Comparison of ENCODE assay signal across 28 cellular contexts in genomic region chr7:122515404-122515803, GRCh38.
DNase-seq lines count a peak whose midpoint lies in the region; ATAC-seq and TF ChIP-seq lines count a peak whose summit lies in the region.
"Had no signal": no experiment of that assay in that cellular context is flagged by ENCODE, and none has a peak within 500 bp of the region (broad histone marks: within the 10 kb centered on the region; RNA-seq: fewer than 3 reads in every experiment).

No MANE protein-coding gene starts in this region.

- H3K9me3 Mint-ChIP-seq in GM23338: no peaks in the 10 kb centered on the region
- H3K9me3 Mint-ChIP-seq: CD14-positive monocyte; dendritic cell treated with granulocyte-macrophage colony-stimulating factor and Interleukin-4, amounts not matched to agents 40 ng/mL and 50 ng/mL, for 4 days; type B pancreatic cell had no signal

- no peak for TF ChIP-seq CTCF in GM23338 (conservative IDR thresholded peaks at IDR 0.05; ENCODE audit: low read depth in 2 of 2)
- no peak for TF ChIP-seq CTCF in liver (IDR thresholded peaks at IDR 0.05; ENCODE audit: low read depth, low read length, missing input control)
- TF ChIP-seq CTCF in esophagus muscularis mucosa (IDR thresholded peaks at IDR 0.05): no peak
- TF ChIP-seq CTCF in stomach (IDR thresholded peaks at IDR 0.05): no peak
- TF ChIP-seq CTCF in tibial nerve (IDR thresholded peaks at IDR 0.05): no peak

- H3K9ac ChIP-seq in liver (ENCODE audit: low read depth in 1 of 2, low read length in 2 of 2): no peak overlapping the region
- H3K9ac ChIP-seq: GM23248 had no signal

- H3K27ac ChIP-seq in GM23338 (ENCODE audit: low read depth): no peak overlapping the region
- H3K27ac ChIP-seq in liver (ENCODE audit: low read depth in 1 of 2, low read length in 2 of 2): no peak overlapping the region
- no peak overlapping the region for H3K27ac ChIP-seq in esophagus muscularis mucosa (replicated peaks in 1 of 4)
- no peak overlapping the region for H3K27ac ChIP-seq in stomach
- no peak overlapping the region for H3K27ac ChIP-seq in tibial nerve
- H3K27ac ChIP-seq: cardiac muscle cell, gastroesophageal sphincter, GM23248, neutrophil, psoas muscle, skin epidermis had no signal

- TF ChIP-seq POLR2A in esophagus muscularis mucosa (IDR thresholded peaks at IDR 0.05; ENCODE audit: low read depth): no peak
- no peak for TF ChIP-seq POLR2A in stomach (IDR thresholded peaks at IDR 0.05)
- no peak for TF ChIP-seq POLR2A in tibial nerve (IDR thresholded peaks at IDR 0.05)

- no peak overlapping the region for H3K27ac Mint-ChIP-seq in GM23338
- H3K27ac Mint-ChIP-seq: CD14-positive monocyte; dendritic cell treated with granulocyte-macrophage colony-stimulating factor and Interleukin-4, amounts not matched to agents 40 ng/mL and 50 ng/mL, for 4 days; type B pancreatic cell had no signal

- no peaks in the 10 kb centered on the region for H3K9me2 ChIP-seq in GM23338 (ENCODE audit: insufficient read depth)

- peak overlapping the region; percentile 37; the same call in 1 of the 2 replicates for H3K4me2 ChIP-seq in GM23338

- H3K27me3 ChIP-seq in GM23338 (ENCODE audit: insufficient read depth) (no peaks in the 10 kb centered on the region), liver (ENCODE audit: control insufficient read depth in 4 of 4, insufficient read depth in 4 of 4, low read length in 3 of 4) (no peaks in the 10 kb centered on the region), esophagus muscularis mucosa (no peaks in the 10 kb centered on the region), stomach (no peaks in the 10 kb centered on the region), tibial nerve (no peaks in the 10 kb centered on the region)
- H3K27me3 ChIP-seq: cardiac muscle cell, gastroesophageal sphincter, neutrophil had no signal

- intact Hi-C loops in esophagus muscularis mucosa (cut with DNase I) (no loop called here), stomach (cut with DNase I; ENCODE audit: low total_unique reads) (no loop called here)

- peaks cover 6% of the 10 kb centered on the region for H3K27me3 Mint-ChIP-seq in GM23338 (ENCODE audit: insufficient read depth, low read depth, poor library complexity)
- H3K27me3 Mint-ChIP-seq: dendritic cell treated with granulocyte-macrophage colony-stimulating factor and Interleukin-4, amounts not matched to agents 40 ng/mL and 50 ng/mL, for 4 days; type B pancreatic cell had no signal

- no peaks in the 10 kb centered on the region for H3F3A ChIP-seq in GM23338 (replicated peaks; ENCODE audit: low read depth)

- H3K79me2 ChIP-seq in GM23338 (replicated peaks; ENCODE audit: insufficient read depth): no peaks in the 10 kb centered on the region

- 20% methylated on average over 1 of the region's 1 CpG for WGBS in liver
- WGBS in esophagus muscularis mucosa: 60% methylated on average over 1 of the region's 1 CpG
- WGBS in stomach, 5 donors: 28 to 58% (median 41%) methylated on average over 1 of the region's 1 CpG
- 52 to 65% methylated on average over 1 of the region's 1 CpG for WGBS in tibial nerve, 2 donors

- no peak overlapping the region for H3K4me3 ChIP-seq in GM23338
- H3K4me3 ChIP-seq in liver (ENCODE audit: low read depth in 1 of 3, low read length in 3 of 3): no peak overlapping the region
- H3K4me3 ChIP-seq in esophagus muscularis mucosa: no peak overlapping the region
- no peak overlapping the region for H3K4me3 ChIP-seq in stomach
- H3K4me3 ChIP-seq in tibial nerve: no peak overlapping the region
- H3K4me3 ChIP-seq: cardiac muscle cell, gastroesophageal sphincter, GM23248, psoas muscle, skin epidermis had no signal

- H3K36me3 ChIP-seq in GM23338 (ENCODE audit: insufficient read depth): no peaks in the 10 kb centered on the region
- H3K36me3 ChIP-seq in liver (ENCODE audit: control insufficient read depth in 4 of 4, insufficient read depth in 3 of 4, low read depth in 1 of 4, low read length in 3 of 4): no peaks in the 10 kb centered on the region
- no peaks in the 10 kb centered on the region for H3K36me3 ChIP-seq in esophagus muscularis mucosa
- no peaks in the 10 kb centered on the region for H3K36me3 ChIP-seq in stomach
- H3K36me3 ChIP-seq in tibial nerve: no peaks in the 10 kb centered on the region
- H3K36me3 ChIP-seq: cardiac muscle cell, gastroesophageal sphincter, neutrophil had no signal

- H3K9me3 ChIP-seq in liver (ENCODE audit: control insufficient read depth in 4 of 4, low read length in 3 of 4) (no peaks in the 10 kb centered on the region), esophagus muscularis mucosa (no peaks in the 10 kb centered on the region), stomach (no peaks in the 10 kb centered on the region), tibial nerve (no peaks in the 10 kb centered on the region)
- H3K9me3 ChIP-seq: gastroesophageal sphincter, neutrophil, psoas muscle had no signal

- H3K4me3 Mint-ChIP-seq in GM23338: no peak overlapping the region
- H3K4me3 Mint-ChIP-seq: CD14-positive monocyte; dendritic cell treated with granulocyte-macrophage colony-stimulating factor and Interleukin-4, amounts not matched to agents 40 ng/mL and 50 ng/mL, for 4 days; type B pancreatic cell had no signal

- ATAC-seq in GM23338: no peak
- ATAC-seq: gastroesophageal sphincter, psoas muscle had no signal

- H3K4me1 ChIP-seq in GM23338 (ENCODE audit: insufficient read depth): peaks cover 59% of the 10 kb centered on the region
- H3K4me1 ChIP-seq in liver (ENCODE audit: control insufficient read depth in 4 of 4, insufficient read depth in 4 of 4, low read length in 3 of 4): peaks cover 0 to 5% (median 3%) of the 10 kb centered on the region in 4 donors
- no peaks in the 10 kb centered on the region for H3K4me1 ChIP-seq in esophagus muscularis mucosa
- H3K4me1 ChIP-seq in stomach: no peaks in the 10 kb centered on the region
- no peaks in the 10 kb centered on the region for H3K4me1 ChIP-seq in tibial nerve
- H3K4me1 ChIP-seq: gastroesophageal sphincter, psoas muscle had no signal

- TF ChIP-seq EP300 in esophagus muscularis mucosa (IDR thresholded peaks at IDR 0.05) (no peak), stomach (IDR thresholded peaks at IDR 0.05) (no peak), tibial nerve (IDR thresholded peaks at IDR 0.05) (no peak)

- H3K4me1 Mint-ChIP-seq in GM23338: peaks cover 60% of the 10 kb centered on the region
- H3K4me1 Mint-ChIP-seq: CD14-positive monocyte had no signal

- peak in 1 of 2 donors; percentile 43 for TF ChIP-seq RAD21 in liver (IDR thresholded peaks at IDR 0.05)

- no peak overlapping the region for H2AFZ ChIP-seq in GM23338
- H2AFZ ChIP-seq: GM23248 had no signal

- DNase-seq in GM23338 (ENCODE audit: low spot score) (no peak), NCI-H146 treated with DMSO at 0.1 percent for 48 hours (lab: John Stamatoyannopoulos, UW; ENCODE audit: unreplicated experiment) (peak; percentile 21), RPMI8226 (peak; percentile 83), esophagus muscularis mucosa (ENCODE audit: extremely low spot score) (no peak), stomach (no peak), tibial nerve (ENCODE audit: low spot score in 2 of 2) (no peak)
- DNase-seq in activated CD4-positive, alpha-beta T cell treated with anti-CD3 and anti-CD28 coated beads, Interleukin-2, amount 50 U/mL, for 1 hour: no peak
- DNase-seq: activated CD4-positive, alpha-beta T cell treated with anti-CD3 and anti-CD28 coated beads, Interleukin-2, amount 50 U/mL, for 48 hours; activated CD8-positive, alpha-beta memory T cell treated with anti-CD3 and anti-CD28 coated beads, Interleukin-2, amount 50 U/mL, for 4 hours; activated naive CD4-positive, alpha-beta T cell treated with anti-CD3 and anti-CD28 coated beads, Interleukin-2, amount 50 U/mL, for 16 hours; amygdala; GM23248; KBM-7; MV-4-11; NCI-H1930; NCI-H774; OCI-M1; psoas muscle; stimulated activated CD4-positive, alpha-beta T cell treated with anti-CD3 and anti-CD28 coated beads, Interleukin-1b, Interleukin-23, amount 100 ng/mL, for 48 hours; T-helper 9 cell had no signal

- H4K20me1 ChIP-seq in GM23338 (replicated peaks; ENCODE audit: insufficient read depth): no peaks in the 10 kb centered on the region

- H3K36me3 Mint-ChIP-seq in GM23338 (ENCODE audit: low read depth): no peaks in the 10 kb centered on the region
- H3K36me3 Mint-ChIP-seq: CD14-positive monocyte, type B pancreatic cell had no signal

TF ChIP-seq in GM23338, 12 proteins besides CTCF, POLR2A, EP300 and RAD21 (continues in another document):
- TF ChIP-seq ZNF331 (CRISPR knock-in tag; IDR thresholded peaks at IDR 0.05; ENCODE audit: low read depth) (no peak), ETS1 (IDR thresholded peaks at IDR 0.05) (no peak), CREB1 (CRISPR knock-in tag; IDR thresholded peaks at IDR 0.05; ENCODE audit: low read depth) (no peak), JUNB (IDR thresholded peaks at IDR 0.05; ENCODE audit: unreplicated experiment) (no peak)

TF ChIP-seq in liver, 16 proteins besides CTCF, POLR2A, EP300 and RAD21 (continues in another document):
- TF ChIP-seq, protein P1, sequence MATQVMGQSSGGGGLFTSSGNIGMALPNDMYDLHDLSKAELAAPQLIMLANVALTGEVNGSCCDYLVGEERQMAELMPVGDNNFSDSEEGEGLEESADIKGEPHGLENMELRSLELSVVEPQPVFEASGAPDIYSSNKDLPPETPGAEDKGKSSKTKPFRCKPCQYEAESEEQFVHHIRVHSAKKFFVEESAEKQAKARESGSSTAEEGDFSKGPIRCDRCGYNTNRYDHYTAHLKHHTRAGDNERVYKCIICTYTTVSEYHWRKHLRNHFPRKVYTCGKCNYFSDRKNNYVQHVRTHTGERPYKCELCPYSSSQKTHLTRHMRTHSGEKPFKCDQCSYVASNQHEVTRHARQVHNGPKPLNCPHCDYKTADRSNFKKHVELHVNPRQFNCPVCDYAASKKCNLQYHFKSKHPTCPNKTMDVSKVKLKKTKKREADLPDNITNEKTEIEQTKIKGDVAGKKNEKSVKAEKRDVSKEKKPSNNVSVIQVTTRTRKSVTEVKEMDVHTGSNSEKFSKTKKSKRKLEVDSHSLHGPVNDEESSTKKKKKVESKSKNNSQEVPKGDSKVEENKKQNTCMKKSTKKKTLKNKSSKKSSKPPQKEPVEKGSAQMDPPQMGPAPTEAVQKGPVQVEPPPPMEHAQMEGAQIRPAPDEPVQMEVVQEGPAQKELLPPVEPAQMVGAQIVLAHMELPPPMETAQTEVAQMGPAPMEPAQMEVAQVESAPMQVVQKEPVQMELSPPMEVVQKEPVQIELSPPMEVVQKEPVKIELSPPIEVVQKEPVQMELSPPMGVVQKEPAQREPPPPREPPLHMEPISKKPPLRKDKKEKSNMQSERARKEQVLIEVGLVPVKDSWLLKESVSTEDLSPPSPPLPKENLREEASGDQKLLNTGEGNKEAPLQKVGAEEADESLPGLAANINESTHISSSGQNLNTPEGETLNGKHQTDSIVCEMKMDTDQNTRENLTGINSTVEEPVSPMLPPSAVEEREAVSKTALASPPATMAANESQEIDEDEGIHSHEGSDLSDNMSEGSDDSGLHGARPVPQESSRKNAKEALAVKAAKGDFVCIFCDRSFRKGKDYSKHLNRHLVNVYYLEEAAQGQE (IDR thresholded peaks at IDR 0.05): no peak
- TF ChIP-seq RXRA (IDR thresholded peaks at IDR 0.05) (peak; percentile 73 to 74), YY1 (IDR thresholded peaks at IDR 0.05) (peak; percentile 30), NR2F2 (IDR thresholded peaks at IDR 0.05) (peak; percentile 61), JUND (IDR thresholded peaks at IDR 0.05) (peak; percentile 63 to 75)

Comparison
In these comparisons a context has a peak if more than half of its experiments do, and no peak if none do; other contexts are left out.
1. DNase-seq: peak in NCI-H146 treated with DMSO at 0.1 percent for 48 hours (single experiment) and RPMI8226 (single experiment); none in GM23338 (single experiment), esophagus muscularis mucosa (single experiment), stomach (single experiment), activated CD4-positive, alpha-beta T cell treated with anti-CD3 and anti-CD28 coated beads, Interleukin-2, amount 50 U/mL, for 1 hour (single experiment) and tibial nerve (0 of 2).